21 cellular contexts compared by ENCODE assay signal in the genomic region with DNA sequence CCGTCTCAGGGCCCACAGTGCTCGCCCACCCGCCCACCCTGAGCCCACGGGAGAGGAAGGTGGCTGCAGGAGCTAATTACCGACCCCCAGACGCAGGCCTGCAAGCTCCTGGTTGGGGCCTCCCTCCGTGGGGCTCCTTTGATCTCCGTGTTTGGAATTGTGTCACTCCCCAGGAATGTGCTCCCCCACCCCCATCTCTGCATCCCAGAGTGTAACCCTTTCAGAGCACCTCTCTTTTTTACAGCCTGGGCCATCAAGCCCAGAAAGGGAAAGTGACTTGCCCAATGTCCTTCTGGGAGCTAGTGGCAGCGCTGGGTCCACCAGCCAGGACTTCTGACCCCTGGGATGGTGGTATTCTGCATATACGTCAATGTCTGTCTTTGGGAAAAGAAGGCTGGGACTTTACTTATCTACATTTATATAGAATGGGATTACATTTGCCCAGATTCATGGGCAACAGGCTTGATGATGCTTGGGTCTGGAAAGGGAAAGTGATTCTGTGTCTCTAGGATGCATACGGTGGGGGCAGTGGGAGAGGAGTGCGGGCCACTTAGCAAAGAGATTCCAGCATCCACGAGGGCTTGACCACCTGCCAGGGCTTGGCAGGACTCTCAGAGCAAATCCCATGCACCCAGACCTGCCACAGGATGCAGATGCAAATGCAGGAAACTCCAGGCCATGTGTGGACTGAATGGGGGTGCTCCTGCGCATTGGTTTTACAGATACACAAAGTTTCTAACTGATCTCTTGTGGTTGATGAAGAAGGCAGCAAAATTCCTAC.
DNase-seq lines count a peak whose midpoint lies in the region; ATAC-seq and TF ChIP-seq lines count a peak whose summit lies in the region.
"Had no signal": no experiment of that assay in that cellular context is flagged by ENCODE, and none has a peak within 500 bp of the region (broad histone marks: within the 10 kb centered on the region; RNA-seq: fewer than 3 reads in every experiment).

No MANE protein-coding gene starts in this region.

- H3K4me1 ChIP-seq in H9 (ENCODE audit: insufficient read depth, low read length) = peaks cover 10% of the 10 kb centered on the region; the same call in 1 of the 2 replicates
- H3K4me1 ChIP-seq in iPS-18a (ENCODE audit: control insufficient read depth, low read depth, low read length) = peaks cover 34% of the 10 kb centered on the region
- H3K4me1 ChIP-seq: pancreas, suprapubic skin had no signal

- H3K9me3 ChIP-seq in H9 (ENCODE audit: control insufficient read depth, low read depth, low read length) (no peaks in the 10 kb centered on the region), iPS-18a (ENCODE audit: control insufficient read depth, low read depth, low read length) (no peaks in the 10 kb centered on the region)
- H3K9me3 ChIP-seq: pancreas, suprapubic skin had no signal

- H2BK5ac ChIP-seq in H9 (ENCODE audit: insufficient read length, low read length) = no peak overlapping the region

- H3K23me2 ChIP-seq in H9 (ENCODE audit: insufficient read length, low read depth, low read length, poor library complexity, severe bottlenecking) = no peaks in the 10 kb centered on the region

- H3K79me1 ChIP-seq in H9 (ENCODE audit: insufficient read depth, low read depth, low read length, poor library complexity, severe bottlenecking) = no peaks in the 10 kb centered on the region

- no peak overlapping the region for H2AK5ac ChIP-seq in H9 (ENCODE audit: insufficient read length, low read length)

- TF ChIP-seq CTCF in H9 (conservative IDR thresholded peaks at IDR 0.05) (no peak), neural crest cell (conservative IDR thresholded peaks at IDR 0.05) (no peak)

- intact Hi-C loops in activated T-helper 2 cell treated with anti-CD3 and anti-CD28 coated beads, Interferon-gamma antibody, Interleukin-2, Interleukin-4, amounts not matched to agents 10 μg/mL and 5 μg/mL and 100 μg/mL, durations not matched to agents 14 hours and 24 hours and 36 hours (cut with micrococcal nuclease) = no loop called here

- no peak overlapping the region for H2AFZ ChIP-seq in H9 (ENCODE audit: low read length)

- no peaks in the 10 kb centered on the region for H3K36me3 ChIP-seq in iPS-18a (ENCODE audit: control insufficient read depth, low read depth, low read length)
- H3K36me3 ChIP-seq: pancreas, suprapubic skin had no signal

- H4K5ac ChIP-seq in H9 (ENCODE audit: insufficient read length, low read depth, low read length) = no peak overlapping the region

- H2BK20ac ChIP-seq in H9 (ENCODE audit: low read depth, low read length, poor library complexity, severe bottlenecking) = no peak overlapping the region

- H3K56ac ChIP-seq in H9 (ENCODE audit: insufficient read length, low read depth, low read length) = no peak overlapping the region

- H4K8ac ChIP-seq in H9 (replicated peaks; ENCODE audit: insufficient read length, low read depth, low read length) = no peak overlapping the region

- H3K27me3 Mint-ChIP-seq in H9 (ENCODE audit: low read depth) (peaks cover 31% of the 10 kb centered on the region), neural crest cell (ENCODE audit: low read depth) (no peaks in the 10 kb centered on the region)
- H3K27me3 Mint-ChIP-seq in activated naive CD8-positive, alpha-beta T cell treated with anti-CD3 and anti-CD28 coated beads, Interleukin-2, amount 50 U/mL, for 24 hours = no peaks in the 10 kb centered on the region
- no peaks in the 10 kb centered on the region for H3K27me3 Mint-ChIP-seq in activated T-helper 2 cell treated with anti-CD3 and anti-CD28 coated beads, Interferon-gamma antibody, Interleukin-2, Interleukin-4, amounts not matched to agents 10 μg/mL and 5 μg/mL and 100 μg/mL, durations not matched to agents 14 hours and 24 hours and 36 hours (ENCODE audit: low read depth)

- no peak overlapping the region for H3K18ac ChIP-seq in H9 (ENCODE audit: insufficient read length, low read depth, low read length)

- H3T11ph ChIP-seq in H9 (ENCODE audit: low read length) = no peak overlapping the region

- no peak overlapping the region for H2BK12ac ChIP-seq in H9 (ENCODE audit: insufficient read length, low read depth, low read length)

- H3K9ac ChIP-seq in H9 (ENCODE audit: extremely low read depth, insufficient read length, low read length) (no peak overlapping the region), iPS-18a (ENCODE audit: low read length) (no peak overlapping the region)

- no peak overlapping the region for H3K23ac ChIP-seq in H9 (ENCODE audit: insufficient read length, low read depth, low read length)

- H3K9me3 Mint-ChIP-seq in H9 (no peaks in the 10 kb centered on the region), neural crest cell (no peaks in the 10 kb centered on the region)
- H3K9me3 Mint-ChIP-seq in activated naive CD8-positive, alpha-beta T cell treated with anti-CD3 and anti-CD28 coated beads, Interleukin-2, amount 50 U/mL, for 24 hours = no peaks in the 10 kb centered on the region
- H3K9me3 Mint-ChIP-seq in activated T-helper 2 cell treated with anti-CD3 and anti-CD28 coated beads, Interferon-gamma antibody, Interleukin-2, Interleukin-4, amounts not matched to agents 10 μg/mL and 5 μg/mL and 100 μg/mL, durations not matched to agents 14 hours and 24 hours and 36 hours = no peaks in the 10 kb centered on the region
- H3K9me3 Mint-ChIP-seq: T-helper 2 cell treated with Interferon-gamma antibody and Interleukin-4, amounts not matched to agents 5 μg/mL and 100 μg/mL, for 36 hours had no signal

- H3K36me3 Mint-ChIP-seq in H9 (ENCODE audit: insufficient read depth in 1 of 3, low read depth in 3 of 3) = no peaks in the 10 kb centered on the region; a peak in 1 of 7 replicates
- H3K36me3 Mint-ChIP-seq in neural crest cell (ENCODE audit: low read depth) = no peaks in the 10 kb centered on the region
- no peaks in the 10 kb centered on the region for H3K36me3 Mint-ChIP-seq in activated naive CD8-positive, alpha-beta T cell treated with anti-CD3 and anti-CD28 coated beads, Interleukin-2, amount 50 U/mL, for 24 hours (ENCODE audit: low read depth)
- H3K36me3 Mint-ChIP-seq in activated T-helper 2 cell treated with anti-CD3 and anti-CD28 coated beads, Interferon-gamma antibody, Interleukin-2, Interleukin-4, amounts not matched to agents 10 μg/mL and 5 μg/mL and 100 μg/mL, durations not matched to agents 14 hours and 24 hours and 36 hours (ENCODE audit: low read depth) = no peaks in the 10 kb centered on the region
- H3K36me3 Mint-ChIP-seq: CD8-positive, alpha-beta memory T cell had no signal

- H3K79me2 ChIP-seq in H9 (ENCODE audit: insufficient read depth, low read length) = no peaks in the 10 kb centered on the region

- H4K91ac ChIP-seq in H9 (ENCODE audit: insufficient read length, low read depth, low read length) = no peak overlapping the region

- no peak overlapping the region for H2BK15ac ChIP-seq in H9 (ENCODE audit: low read depth, low read length)

- no peaks in the 10 kb centered on the region for H3K27me3 ChIP-seq in H9 (ENCODE audit: insufficient read depth, low read length)
- peaks cover 5% of the 10 kb centered on the region for H3K27me3 ChIP-seq in iPS-18a (ENCODE audit: control insufficient read depth, insufficient read depth, low read length)
- H3K27me3 ChIP-seq: pancreas, suprapubic skin had no signal

- peak overlapping the region; percentile 23 for H3K4me2 ChIP-seq in H9 (ENCODE audit: insufficient read depth, insufficient read length, low read length)

- H2BK120ac ChIP-seq in H9 (ENCODE audit: low read depth, low read length, poor library complexity, severe bottlenecking) = no peak overlapping the region

- WGBS in H9 (ENCODE audit: extremely low coverage, insufficient read length, low lambda C conversion rate) = no CpG with 5 or more reads among the region's 14 CpGs

- H3K4me3 ChIP-seq in iPS-18a (ENCODE audit: low read length) = peak overlapping the region; percentile 36
- H3K4me3 ChIP-seq: K562, pancreas, suprapubic skin had no signal

- peak overlapping the region in 1 of 2 experiments; percentile 43; a peak in 1 of 5 replicates for H3K4me3 Mint-ChIP-seq in H9
- peak overlapping the region; percentile 48 for H3K4me3 Mint-ChIP-seq in neural crest cell
- no peak overlapping the region for H3K4me3 Mint-ChIP-seq in activated naive CD8-positive, alpha-beta T cell treated with anti-CD3 and anti-CD28 coated beads, Interleukin-2, amount 50 U/mL, for 24 hours
- H3K4me3 Mint-ChIP-seq in activated T-helper 2 cell treated with anti-CD3 and anti-CD28 coated beads, Interferon-gamma antibody, Interleukin-2, Interleukin-4, amounts not matched to agents 10 μg/mL and 5 μg/mL and 100 μg/mL, durations not matched to agents 14 hours and 24 hours and 36 hours (ENCODE audit: low read depth) = no peak overlapping the region
- H3K4me3 Mint-ChIP-seq: CD8-positive, alpha-beta memory T cell; T-helper 2 cell treated with Interferon-gamma antibody and Interleukin-4, amounts not matched to agents 5 μg/mL and 100 μg/mL, for 36 hours had no signal

- no peak for ATAC-seq in activated naive CD8-positive, alpha-beta T cell treated with anti-CD3 and anti-CD28 coated beads, Interleukin-2, amount 50 U/mL, for 24 hours
- ATAC-seq: K562, pancreas had no signal

- no peak overlapping the region for H3K14ac ChIP-seq in H9 (ENCODE audit: insufficient read depth, low read length)

- H4K20me1 ChIP-seq in H9 (ENCODE audit: control insufficient read depth, insufficient read depth, insufficient read length) = no peaks in the 10 kb centered on the region

- H3K27ac ChIP-seq in H9 (ENCODE audit: insufficient read length, low read depth, low read length) = no peak overlapping the region
- H3K27ac ChIP-seq in iPS-18a (ENCODE audit: low read length) = no peak overlapping the region
- H3K27ac ChIP-seq: pancreas, suprapubic skin had no signal

- H3K27ac Mint-ChIP-seq in H9 (peak overlapping the region in 1 of 3 experiments; percentile 42; a peak in 1 of 7 replicates), neural crest cell (ENCODE audit: unreplicated experiment) (peak overlapping the region; percentile 36)
- H3K27ac Mint-ChIP-seq in activated naive CD8-positive, alpha-beta T cell treated with anti-CD3 and anti-CD28 coated beads, Interleukin-2, amount 50 U/mL, for 24 hours = no peak overlapping the region
- no peak overlapping the region for H3K27ac Mint-ChIP-seq in activated T-helper 2 cell treated with anti-CD3 and anti-CD28 coated beads, Interferon-gamma antibody, Interleukin-2, Interleukin-4, amounts not matched to agents 10 μg/mL and 5 μg/mL and 100 μg/mL, durations not matched to agents 14 hours and 24 hours and 36 hours
- H3K27ac Mint-ChIP-seq: CD8-positive, alpha-beta memory T cell; T-helper 2 cell treated with Interferon-gamma antibody and Interleukin-4, amounts not matched to agents 5 μg/mL and 100 μg/mL, for 36 hours had no signal

- H3K4me1 Mint-ChIP-seq in H9 (peaks cover 37 to 38% of the 10 kb centered on the region in 2 experiments), neural crest cell (peaks cover 78% of the 10 kb centered on the region)
- H3K4me1 Mint-ChIP-seq in activated naive CD8-positive, alpha-beta T cell treated with anti-CD3 and anti-CD28 coated beads, Interleukin-2, amount 50 U/mL, for 24 hours = no peaks in the 10 kb centered on the region
- H3K4me1 Mint-ChIP-seq in activated T-helper 2 cell treated with anti-CD3 and anti-CD28 coated beads, Interferon-gamma antibody, Interleukin-2, Interleukin-4, amounts not matched to agents 10 μg/mL and 5 μg/mL and 100 μg/mL, durations not matched to agents 14 hours and 24 hours and 36 hours (ENCODE audit: low read depth) = no peaks in the 10 kb centered on the region
- H3K4me1 Mint-ChIP-seq: CD8-positive, alpha-beta memory T cell had no signal

- DNase-seq in H9 (peak; percentile 51), astrocyte of the hippocampus (ENCODE audit: low read depth, low spot score) (peak; percentile 82), neural crest cell (ENCODE audit: low read depth, low spot score) (peak; percentile 45), NCI-H1417 (lab: John Stamatoyannopoulos, UW) (no peak), SIG-M5 treated with dmso at 0.1 percent for 504 hours (lab: John Stamatoyannopoulos, UW; ENCODE audit: unreplicated experiment) (no peak)
- DNase-seq in activated naive CD8-positive, alpha-beta T cell treated with anti-CD3 and anti-CD28 coated beads, Interleukin-2, amount 50 U/mL, for 24 hours = no peak
- DNase-seq in activated T-helper 2 cell treated with anti-CD3 and anti-CD28 coated beads, Interferon-gamma antibody, Interleukin-2, Interleukin-4, amounts not matched to agents 10 μg/mL and 5 μg/mL and 100 μg/mL, durations not matched to agents 14 hours and 24 hours and 36 hours (ENCODE audit: low spot score) = no peak
- DNase-seq: activated effector memory CD4-positive, alpha-beta T cell treated with Interleukin-2 at 50 U/mL for 16 hours; CD8-positive, alpha-beta memory T cell; foreskin fibroblast; NCI-H1092; NCI-H526 treated with DMSO at 0.1 percent for 48 hours; pancreas; SIG-M5; small intestine; stimulated activated CD4-positive, alpha-beta T cell treated with anti-CD3 and anti-CD28 coated beads, Interleukin-4, amount 100 ng/mL, for 4 hours; stimulated activated CD8-positive, alpha-beta memory T cell treated with anti-CD3 and anti-CD28 coated beads, Interleukin-4, amount 100 ng/mL, for 48 hours had no signal

- H3K4ac ChIP-seq in H9 (ENCODE audit: low read depth, low read length) = no peak overlapping the region

Comparison
In these comparisons a context has a peak if more than half of its experiments do, and no peak if none do; other contexts are left out.
1. DNase-seq: peak in H9 (single experiment), astrocyte of the hippocampus (single experiment) and neural crest cell (single experiment); none in activated naive CD8-positive, alpha-beta T cell treated with anti-CD3 and anti-CD28 coated beads, Interleukin-2, amount 50 U/mL, for 24 hours (single experiment), activated T-helper 2 cell treated with anti-CD3 and anti-CD28 coated beads, Interferon-gamma antibody, Interleukin-2, Interleukin-4, amounts not matched to agents 10 μg/mL and 5 μg/mL and 100 μg/mL, durations not matched to agents 14 hours and 24 hours and 36 hours (single experiment), NCI-H1417 (0 of 3) and SIG-M5 treated with dmso at 0.1 percent for 504 hours (single experiment).